Comparison of ENCODE assay signal across 8 cellular contexts in the genomic region with DNA sequence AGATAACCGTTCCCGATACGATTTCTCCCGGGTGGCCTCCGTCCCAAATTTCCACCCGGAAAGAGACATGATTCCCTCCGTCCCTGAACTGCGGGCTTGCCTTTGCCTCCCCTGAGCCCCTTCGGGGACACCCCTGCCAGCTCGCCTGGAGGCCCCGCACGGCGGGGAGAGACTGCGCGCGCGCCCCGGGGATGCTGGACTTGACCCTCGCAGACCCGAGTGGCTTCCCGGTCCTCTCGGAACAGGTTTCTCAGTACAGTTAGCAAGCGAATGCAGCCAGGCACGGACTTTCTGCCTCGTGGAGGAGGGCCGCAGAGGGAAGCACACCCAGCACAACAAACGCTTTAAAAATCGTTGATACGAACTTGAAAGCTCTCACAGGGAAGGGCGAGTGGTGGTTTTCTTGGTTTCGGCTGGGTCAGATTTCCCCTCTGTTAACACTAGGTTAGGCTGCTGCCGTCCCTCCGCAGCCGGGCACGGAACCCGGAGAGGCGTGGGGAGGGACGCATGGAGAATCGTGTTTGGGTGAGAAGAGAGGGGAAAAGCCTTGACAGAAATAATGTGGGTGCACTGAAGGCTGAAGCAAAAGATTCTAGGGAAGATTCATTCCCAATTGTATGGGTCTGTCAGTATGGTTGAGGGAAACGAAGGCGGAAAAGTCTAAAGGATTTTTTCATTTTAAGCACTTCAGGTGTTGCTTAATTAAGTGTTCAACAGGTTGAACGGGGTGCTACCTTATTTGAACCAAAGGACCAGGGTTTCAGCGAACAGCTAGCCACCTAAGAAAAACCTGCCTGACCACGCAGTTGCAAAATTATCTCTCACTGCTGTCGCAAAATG.
A peak's percentile ranks its signal among the peaks of the same experiment; 100 is the strongest.
DNase-seq lines count a peak whose midpoint lies in the region.

No MANE protein-coding gene starts in this region.

- H3K4me3 Mint-ChIP-seq in activated naive CD4-positive, alpha-beta T cell treated with anti-CD3 and anti-CD28 coated beads, Interleukin-2, amount 50 U/mL, for 24 hours: peak overlapping the region; percentile 80

- H3K9ac ChIP-seq in BLaER1: no peak overlapping the region

- H3K4me3 ChIP-seq in BLaER1 (peak overlapping the region; percentile 67), iPS DF 6.9 (ENCODE audit: low read length) (peak overlapping the region; percentile 64; the same call in 1 of the 2 replicates), skin epidermis (peak overlapping the region; percentile 42 to 57 (median 45))

- H4K20me1 ChIP-seq in BLaER1: peaks cover 11% of the 10 kb centered on the region; the same call in 1 of the 2 replicates

- peaks cover 12% of the 10 kb centered on the region for H3K4me1 ChIP-seq in BLaER1
- peaks cover 6% of the 10 kb centered on the region for H3K4me1 ChIP-seq in iPS DF 6.9 (ENCODE audit: control insufficient read depth, insufficient read depth, low read length)

- peaks cover 34% of the 10 kb centered on the region for H3K4me1 Mint-ChIP-seq in activated naive CD4-positive, alpha-beta T cell treated with anti-CD3 and anti-CD28 coated beads, Interleukin-2, amount 50 U/mL, for 24 hours

- no peak overlapping the region for H3K27ac ChIP-seq in BLaER1
- H3K27ac ChIP-seq in iPS DF 6.9 (ENCODE audit: low read length): no peak overlapping the region
- H3K27ac ChIP-seq in skin epidermis: peak overlapping the region in 4 of 21 experiments; percentile 2 to 30 (median 26)

- peak overlapping the region; percentile 93 for H3K4me2 ChIP-seq in BLaER1

- H3K9me3 Mint-ChIP-seq in activated naive CD4-positive, alpha-beta T cell treated with anti-CD3 and anti-CD28 coated beads, Interleukin-2, amount 50 U/mL, for 24 hours: no peaks in the 10 kb centered on the region

- peaks cover 54% of the 10 kb centered on the region for H3K27me3 ChIP-seq in BLaER1
- peaks cover 11% of the 10 kb centered on the region; the same call in 1 of the 2 replicates for H3K27me3 ChIP-seq in iPS DF 6.9 (ENCODE audit: control insufficient read depth, insufficient read depth, low read length)

- H3K27me3 Mint-ChIP-seq in activated naive CD4-positive, alpha-beta T cell treated with anti-CD3 and anti-CD28 coated beads, Interleukin-2, amount 50 U/mL, for 24 hours: peaks cover 58% of the 10 kb centered on the region

- H3K9me3 ChIP-seq in BLaER1 (peaks cover 12% of the 10 kb centered on the region), iPS DF 6.9 (ENCODE audit: control insufficient read depth, insufficient read depth, low read length) (no peaks in the 10 kb centered on the region)

- H3K27ac Mint-ChIP-seq in activated naive CD4-positive, alpha-beta T cell treated with anti-CD3 and anti-CD28 coated beads, Interleukin-2, amount 50 U/mL, for 24 hours: peak overlapping the region; percentile 38

- WGBS in iPS DF 6.9 (ENCODE audit: insufficient coverage, insufficient read length): no CpG with 5 or more reads among the region's 45 CpGs

- no peaks in the 10 kb centered on the region for H3K36me3 Mint-ChIP-seq in activated naive CD4-positive, alpha-beta T cell treated with anti-CD3 and anti-CD28 coated beads, Interleukin-2, amount 50 U/mL, for 24 hours

- no peaks in the 10 kb centered on the region for H3K36me3 ChIP-seq in BLaER1
- no peaks in the 10 kb centered on the region for H3K36me3 ChIP-seq in iPS DF 6.9 (ENCODE audit: control insufficient read depth, insufficient read depth, low read length)

- DNase-seq in GM19238 (ENCODE audit: insufficient read length, low spot score) (peak; percentile 30), NCI-H146 (lab: John Stamatoyannopoulos, UW) (peak; percentile 84), iPS DF 6.9 (ENCODE audit: low read depth, low spot score) (no peak), NCI-H1436 treated with DMSO at 0.1 percent for 48 hours (lab: John Stamatoyannopoulos, UW) (no peak), NK-92 (lab: John Stamatoyannopoulos, UW; ENCODE audit: unreplicated experiment) (no peak)

Comparison
In these comparisons a context has a peak if more than half of its experiments do, and no peak if none do; other contexts are left out.
1. DNase-seq: peak in GM19238 (single experiment) and NCI-H146 (single experiment); none in iPS DF 6.9 (single experiment), NCI-H1436 treated with DMSO at 0.1 percent for 48 hours (single experiment) and NK-92 (single experiment).
2. Peak in every context shown above with its lines, with median percentiles within 50 percentile points of each other: H3K4me3 ChIP-seq.